ENCODE assay signal across 19 cellular contexts in genomic region chr13:83221813-83222241, GRCh38.
DNase-seq lines count a peak whose midpoint lies in the region; ATAC-seq, FAIRE-seq and TF ChIP-seq lines count a peak whose summit lies in the region.
"Had no signal": no experiment of that assay in that cellular context is flagged by ENCODE, and none has a peak within 500 bp of the region (broad histone marks: within the 10 kb centered on the region; RNA-seq: fewer than 3 reads in every experiment).

No MANE protein-coding gene starts in this region.

- no peak overlapping the region for H2AFZ ChIP-seq in K562 (ENCODE audit: low read depth, low read length)
- H2AFZ ChIP-seq in keratinocyte (ENCODE audit: control insufficient read depth, low read length) = peak overlapping the region; percentile 78

- intact Hi-C loops in K562 (cut with micrococcal nuclease) (no loop called here), spleen (cut with DNase I; ENCODE audit: low total_unique reads) (no loop called here)

- H3K36me3 ChIP-seq in BJ (ENCODE audit: control insufficient read depth, insufficient read depth, low read length) (no peaks in the 10 kb centered on the region), MG63 (peaks cover 15% of the 10 kb centered on the region), K562 (ENCODE audit: control insufficient read depth, insufficient read depth, low read length) (no peaks in the 10 kb centered on the region), keratinocyte (ENCODE audit: control insufficient read depth in 2 of 2, extremely low read depth in 1 of 2, insufficient read depth in 2 of 2, low read length in 2 of 2) (no peaks in the 10 kb centered on the region), spleen (no peaks in the 10 kb centered on the region)
- H3K36me3 ChIP-seq: BLaER1 treated with 17β-estradiol and CSF1 and Interleukin-3, amounts not matched to agents 10 nM and 100 nM had no signal

- in situ Hi-C loops in K562 (cut with MboI) = no loop called here

- BruUV-seq in K562 (replicated peaks; lab: Mats Ljungman, UMichigan) = no TSS peak

- no peak overlapping the region for H3K27ac ChIP-seq in K562 (ENCODE audit: extremely low read depth, low read depth, low read length)
- H3K27ac ChIP-seq in keratinocyte (ENCODE audit: control insufficient read depth, insufficient read depth, low read length) = peak overlapping the region; percentile 54
- no peak overlapping the region for H3K27ac ChIP-seq in spleen
- H3K27ac ChIP-seq: BLaER1 treated with 17β-estradiol and CSF1 and Interleukin-3, amounts not matched to agents 10 nM and 100 nM; coronary artery; psoas muscle had no signal

- ATAC-seq in K562 (no peak), GM21717 (IDR thresholded peaks at IDR 0.05; ENCODE audit: unreplicated experiment) (no peak), GM18858 (IDR thresholded peaks at IDR 0.05; ENCODE audit: unreplicated experiment) (no peak)
- ATAC-seq: activated CD4-positive, CD25-positive, alpha-beta regulatory T cell treated with anti-CD3 and anti-CD28 coated beads, Interleukin-2, amount 50 U/mL, for 24 hours; psoas muscle had no signal

- no peak for TF ChIP-seq EP300 in K562 (IDR thresholded peaks at IDR 0.05; ENCODE audit: low read length)

- no peaks in the 10 kb centered on the region for H3K9me1 ChIP-seq in K562 (ENCODE audit: control insufficient read depth, insufficient read depth, low read length)
- no peaks in the 10 kb centered on the region for H3K9me1 ChIP-seq in keratinocyte (ENCODE audit: control insufficient read depth, extremely low read depth, insufficient read depth, low read length)

- no peak overlapping the region for H3K9ac ChIP-seq in K562 (ENCODE audit: insufficient read depth in 1 of 2, low read depth in 2 of 2, low read length in 2 of 2)
- H3K9ac ChIP-seq in keratinocyte (ENCODE audit: control insufficient read depth, extremely low read depth, insufficient read depth, low read length) = peak overlapping the region; percentile 18
- H3K9ac ChIP-seq: BLaER1 treated with 17β-estradiol and CSF1 and Interleukin-3, amounts not matched to agents 10 nM and 100 nM had no signal

- H3K4me1 ChIP-seq in K562 (replicated peaks in 1 of 2; ENCODE audit: control insufficient read depth in 2 of 2, insufficient read depth in 2 of 2, low read length in 2 of 2) (no peaks in the 10 kb centered on the region), keratinocyte (ENCODE audit: control insufficient read depth, extremely low read depth, insufficient read depth, low read length) (peaks cover 12% of the 10 kb centered on the region), spleen (no peaks in the 10 kb centered on the region)
- H3K4me1 ChIP-seq: BLaER1 treated with 17β-estradiol and CSF1 and Interleukin-3, amounts not matched to agents 10 nM and 100 nM; psoas muscle had no signal

- TF ChIP-seq POLR2A in K562 (conservative IDR thresholded peaks at IDR 0.05) (no peak), spleen (IDR thresholded peaks at IDR 0.05) (no peak)

- H3K4me3 ChIP-seq in BJ (ENCODE audit: low read depth, low read length) = no peak overlapping the region
- no peak overlapping the region for H3K4me3 ChIP-seq in MG63
- no peak overlapping the region for H3K4me3 ChIP-seq in K562
- no peak overlapping the region for H3K4me3 ChIP-seq in keratinocyte (ENCODE audit: control insufficient read depth in 2 of 3, extremely low read depth in 1 of 3, insufficient read depth in 2 of 3, low read depth in 1 of 3, low read length in 3 of 3)
- no peak overlapping the region for H3K4me3 ChIP-seq in spleen
- H3K4me3 ChIP-seq: BLaER1 treated with 17β-estradiol and CSF1 and Interleukin-3, amounts not matched to agents 10 nM and 100 nM; coronary artery; psoas muscle had no signal

- POLR2A ChIA-PET in BJ (lab: Charles Lee) = no interaction called here
- POLR2A ChIA-PET in K562 (lab: Yijun Ruan, JAX) = no interaction called here

- H3K4me2 ChIP-seq in K562 (ENCODE audit: insufficient read depth, low read length) (no peak overlapping the region), keratinocyte (ENCODE audit: control insufficient read depth, extremely low read depth, insufficient read depth, low read depth, low read length) (peak overlapping the region; percentile 75)
- H3K4me2 ChIP-seq: BLaER1 treated with 17β-estradiol and CSF1 and Interleukin-3, amounts not matched to agents 10 nM and 100 nM had no signal

- TF ChIP-seq RAD21 in K562 (CRISPR knock-in tag; conservative IDR thresholded peaks at IDR 0.05 in 1 of 2, IDR thresholded peaks at IDR 0.05 in 1 of 2) = no peak

- CTCF ChIA-PET in BJ (lab: Yijun Ruan, JAX) (no interaction called here), K562 (lab: Yijun Ruan, JAX; ENCODE audit: low intra/inter-chr PET ratio) (no interaction called here)

- 0 out of 2 replicates have a peak, but pooled peaks cover 2% of the 10 kb centered on the region for H3K9me3 ChIP-seq in MG63
- no peaks in the 10 kb centered on the region for H3K9me3 ChIP-seq in K562 (replicated peaks; ENCODE audit: control insufficient read depth, insufficient read depth, low read depth, low read length)
- H3K9me3 ChIP-seq in keratinocyte (ENCODE audit: control insufficient read depth, low read depth, low read length) = no peaks in the 10 kb centered on the region
- peaks cover 0 to 6% (median 0%) of the 10 kb centered on the region in 8 donors for H3K9me3 ChIP-seq in spleen
- H3K9me3 ChIP-seq: BLaER1 treated with 17β-estradiol and CSF1 and Interleukin-3, amounts not matched to agents 10 nM and 100 nM; psoas muscle had no signal

- WGBS in K562 (ENCODE audit: insufficient coverage, low coverage, missing lambda C conversion rate) = 7% methylated on average over 5 of the region's 5 CpGs
- 67 to 80% (median 75%) methylated on average over 5 of the region's 5 CpGs for WGBS in spleen, 5 donors

- dilution Hi-C loops in keratinocyte (cut with MboI; ENCODE audit: extremely low pct_ligation_motif_present, low sequenced_read_pairs) = no loop called here

- no peaks in the 10 kb centered on the region for H3K79me2 ChIP-seq in K562 (ENCODE audit: control insufficient read depth, insufficient read depth, low read length)
- no peaks in the 10 kb centered on the region for H3K79me2 ChIP-seq in keratinocyte (ENCODE audit: control insufficient read depth, insufficient read depth, low read length)

- H3K27me3 ChIP-seq in BJ (ENCODE audit: control insufficient read depth, insufficient read depth, low read length) (no peaks in the 10 kb centered on the region), MG63 (no peaks in the 10 kb centered on the region), K562 (ENCODE audit: control insufficient read depth in 2 of 2, insufficient read depth in 2 of 2, low read length in 2 of 2) (no peaks in the 10 kb centered on the region), keratinocyte (ENCODE audit: control insufficient read depth, extremely low read depth, insufficient read depth, low read length) (no peaks in the 10 kb centered on the region), spleen (replicated peaks in 1 of 7) (no peaks in the 10 kb centered on the region)
- H3K27me3 ChIP-seq: BLaER1 treated with 17β-estradiol and CSF1 and Interleukin-3, amounts not matched to agents 10 nM and 100 nM had no signal

- H4K20me1 ChIP-seq in K562 (replicated peaks; ENCODE audit: control insufficient read depth, insufficient read depth, low read length) (no peaks in the 10 kb centered on the region), keratinocyte (ENCODE audit: control insufficient read depth, extremely low read depth, insufficient read depth, low read length) (no peaks in the 10 kb centered on the region)
- H4K20me1 ChIP-seq: BLaER1 treated with 17β-estradiol and CSF1 and Interleukin-3, amounts not matched to agents 10 nM and 100 nM had no signal

- no peak for TF ChIP-seq CTCF in BJ (IDR thresholded peaks at IDR 0.05; ENCODE audit: insufficient read depth, low read depth, low read length)
- TF ChIP-seq CTCF in K562 (IDR thresholded peaks at IDR 0.05 in 2 of 3, conservative IDR thresholded peaks at IDR 0.05 in 1 of 3; ENCODE audit: insufficient read depth in 2 of 3, low read depth in 1 of 3, low read length in 3 of 3) = no peak
- TF ChIP-seq CTCF in keratinocyte (optimal IDR thresholded peaks at IDR 0.05 in 1 of 3, IDR thresholded peaks at IDR 0.05 in 1 of 3, conservative IDR thresholded peaks at IDR 0.05 in 1 of 3; ENCODE audit: extremely low read depth in 1 of 3, insufficient read depth in 2 of 3, low read length in 3 of 3) = no peak
- no peak for TF ChIP-seq CTCF in spleen (IDR thresholded peaks at IDR 0.05 in 8 of 11, conservative IDR thresholded peaks at IDR 0.05 in 3 of 11)

- FAIRE-seq in K562 (lab: Jason Lieb, UNC) (no peak), keratinocyte (lab: Jason Lieb, UNC) (peak; percentile 81)
- FAIRE-seq: frontal cortex, G401.6, kidney had no signal

- DNase-seq in BJ (ENCODE audit: low read depth) = peak; percentile 72
- peak; percentile 50 for DNase-seq in MG63
- DNase-seq in K562 (ENCODE audit: extremely low read depth in 1 of 4, low spot score in 3 of 4) = no peak
- peak; percentile 75 for DNase-seq in keratinocyte (ENCODE audit: low read depth, low spot score)
- DNase-seq in spleen = no peak
- no peak for DNase-seq in T-helper 1 cell
- DNase-seq: activated naive CD8-positive, alpha-beta T cell treated with anti-CD3 and anti-CD28 coated beads, Interleukin-2, amount 10 ng/mL, durations not matched to agents 7 days and 5 days; H9; kidney; NCI-H2081 treated with DMSO at 0.1 percent for 48 hours; psoas muscle; SW 1271 had no signal

TF ChIP-seq in K562, 482 proteins besides CTCF, POLR2A, EP300 and RAD21:
- TF ChIP-seq STAT6 (CRISPR knock-in tag; IDR thresholded peaks at IDR 0.05) (no peak), MAFG (tag; conservative IDR thresholded peaks at IDR 0.05) (0 out of 2 replicates have a peak, but pooled peaks have one; percentile 6), SMAD4 (CRISPR knock-in tag; conservative IDR thresholded peaks at IDR 0.05) (no peak)

Comparison
In these comparisons a context has a peak if more than half of its experiments do, and no peak if none do; other contexts are left out.
1. DNase-seq: peak in BJ (single experiment), MG63 (single experiment) and keratinocyte (single experiment); none in K562 (0 of 4), spleen (single experiment) and T-helper 1 cell (0 of 5).